Comparison of ENCODE assay signal across 8 cellular contexts in the genomic region with DNA sequence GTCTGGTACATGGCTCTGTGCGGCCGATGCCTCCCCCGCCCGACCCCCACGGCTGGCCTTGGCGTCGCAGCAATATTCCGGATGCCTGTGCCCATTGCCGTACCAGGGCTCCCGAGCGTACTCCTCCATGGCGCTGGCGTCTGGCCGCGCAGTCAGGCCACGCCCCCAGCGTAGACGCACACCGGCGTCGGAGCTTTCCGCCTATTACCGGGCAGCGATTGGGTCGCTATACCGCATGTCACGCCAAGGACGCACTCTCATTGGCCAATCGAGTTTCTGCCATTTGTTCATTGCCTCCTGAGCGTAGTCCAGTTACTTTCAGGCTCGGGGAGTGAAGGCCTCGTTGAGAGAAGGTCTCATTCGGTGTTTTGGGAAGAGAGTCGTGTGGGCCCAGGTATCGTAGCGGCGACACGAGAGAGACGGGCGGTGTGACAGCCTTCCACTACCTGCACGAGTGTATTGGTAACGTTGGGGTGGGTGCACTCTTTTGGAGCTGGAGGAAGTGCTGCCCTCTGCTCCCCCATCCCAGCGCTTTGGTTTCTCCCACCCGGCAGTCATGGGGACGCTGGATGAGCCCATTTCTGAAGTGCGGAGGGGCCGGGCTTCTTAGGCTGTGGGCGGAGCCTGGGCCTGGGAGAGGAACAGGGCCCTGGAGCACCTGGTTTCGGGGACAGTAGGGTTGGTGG. TPM values are rescaled to one million over a fixed set of nuclear protein-coding genes. Genes with fewer than 3 reads are reported as not detected.
DNase-seq lines count a peak whose midpoint lies in the region; ATAC-seq lines count a peak whose summit lies in the region.

A gene with protein sequence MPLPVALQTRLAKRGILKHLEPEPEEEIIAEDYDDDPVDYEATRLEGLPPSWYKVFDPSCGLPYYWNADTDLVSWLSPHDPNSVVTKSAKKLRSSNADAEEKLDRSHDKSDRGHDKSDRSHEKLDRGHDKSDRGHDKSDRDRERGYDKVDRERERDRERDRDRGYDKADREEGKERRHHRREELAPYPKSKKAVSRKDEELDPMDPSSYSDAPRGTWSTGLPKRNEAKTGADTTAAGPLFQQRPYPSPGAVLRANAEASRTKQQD (plus strand): TSS at position 310 of the 686 bp plus-strand sequence. CDS start 580 bp downstream, outside the sequence.
A gene (minus strand): TSS at position 148 of the 686 bp plus-strand sequence. CDS start 19 bp downstream, at position 129.

- peaks cover 20 to 31% (median 24%) of the 10 kb centered on the region in 10 experiments for H3K4me1 ChIP-seq in BLaER1 treated with 17β-estradiol and CSF1 and Interleukin-3, amounts not matched to agents 10 nM and 100 nM

- H3K4me2 ChIP-seq in BLaER1 treated with 17β-estradiol and CSF1 and Interleukin-3, amounts not matched to agents 10 nM and 100 nM: peak within 1 kb of the TSS; percentile 75 to 87 (median 81)

- peaks cover 0 to 43% (median 23%) of the 10 kb centered on the region in 11 experiments; a peak in 13 of 22 replicates for H3K27me3 ChIP-seq in BLaER1 treated with 17β-estradiol and CSF1 and Interleukin-3, amounts not matched to agents 10 nM and 100 nM

- H3K27ac ChIP-seq in BLaER1 treated with 17β-estradiol and CSF1 and Interleukin-3, amounts not matched to agents 10 nM and 100 nM: peak within 1 kb of the TSS; percentile 84 to 94 (median 90)

- H3K9me3 ChIP-seq in BLaER1 treated with 17β-estradiol and CSF1 and Interleukin-3, amounts not matched to agents 10 nM and 100 nM (replicated peaks in 1 of 11): peaks cover 0 to 15% (median 3%) of the 10 kb centered on the region in 11 experiments; a peak in 7 of 22 replicates

- ATAC-seq in GM19351 (IDR thresholded peaks at IDR 0.05; ENCODE audit: unreplicated experiment) (peak; percentile 89), HG03521 (IDR thresholded peaks at IDR 0.05; ENCODE audit: unreplicated experiment) (peak; percentile 93), left lobe of liver (peak; percentile 91)

- peak within 1 kb of the TSS; percentile 87 to 94 (median 89) for H3K9ac ChIP-seq in BLaER1 treated with 17β-estradiol and CSF1 and Interleukin-3, amounts not matched to agents 10 nM and 100 nM

- H3K36me3 ChIP-seq in BLaER1 treated with 17β-estradiol and CSF1 and Interleukin-3, amounts not matched to agents 10 nM and 100 nM: peaks cover 18 to 58% (median 37%) of the 10 kb centered on the region in 11 experiments; a peak in 21 of 22 replicates

- peaks cover 0 to 58% (median 33%) of the 10 kb centered on the region in 11 experiments; a peak in 16 of 22 replicates for H4K20me1 ChIP-seq in BLaER1 treated with 17β-estradiol and CSF1 and Interleukin-3, amounts not matched to agents 10 nM and 100 nM

- H3K4me3 ChIP-seq in BLaER1 treated with 17β-estradiol and CSF1 and Interleukin-3, amounts not matched to agents 10 nM and 100 nM: peak within 1 kb of the TSS; percentile 67 to 84 (median 73)

- DNase-seq in NCI-H748 (lab: John Stamatoyannopoulos, UW; ENCODE audit: unreplicated experiment): peak; percentile 98
- DNase-seq in activated CD4-positive, alpha-beta T cell treated with anti-CD3 and anti-CD28 coated beads, Interleukin-2, amount 50 U/mL, for 1 hour: peak; percentile 82
- DNase-seq in dedifferentiated amniotic fluid mesenchymal stem cell (ENCODE audit: extremely low spot score): peak; percentile 92
- peak; percentile 91 for DNase-seq in left lobe of liver (ENCODE audit: low spot score)
- peak; percentile 80 for DNase-seq in stimulated activated CD4-positive, alpha-beta T cell treated with anti-CD3 and anti-CD28 coated beads, Interleukin-2, amount 100 ng/mL, for 4 hours (ENCODE audit: low read depth)

RNA-seq across cellular contexts. Expression of the first gene that starts in this region (rescaled TPM):
- total RNA-seq in left lobe of liver: 31.3 TPM

RNA-seq across cellular contexts. Expression of the second gene that starts in this region (rescaled TPM):
- 22.8 TPM for total RNA-seq in left lobe of liver

Comparison
In these comparisons a context has a peak if more than half of its experiments do, and no peak if none do; other contexts are left out.
1. Peak in every context shown above with its lines: DNase-seq, ATAC-seq, H3K4me3 ChIP-seq and H3K27ac ChIP-seq.